ENCODE assay signal across 9 cellular contexts in genomic region chr14:101475468-101476257, GRCh38.
DNase-seq lines count a peak whose midpoint lies in the region; ATAC-seq and TF ChIP-seq lines count a peak whose summit lies in the region.
"Had no signal": no experiment of that assay in that cellular context is flagged by ENCODE, and none has a peak within 500 bp of the region (broad histone marks: within the 10 kb centered on the region; RNA-seq: fewer than 3 reads in every experiment).

No MANE protein-coding gene starts in this region.

- peak; percentile 22 for ATAC-seq in mucosa of descending colon
- no peak for ATAC-seq in activated CD8-positive, alpha-beta T cell treated with anti-CD3 and anti-CD28 coated beads for 36 hours
- no peak for ATAC-seq in HG02885 (IDR thresholded peaks at IDR 0.05; ENCODE audit: poor library complexity, unreplicated experiment)

- H3K36me3 Mint-ChIP-seq in endodermal cell (ENCODE audit: low read depth): no peaks in the 10 kb centered on the region
- H3K36me3 Mint-ChIP-seq in activated CD8-positive, alpha-beta T cell treated with anti-CD3 and anti-CD28 coated beads for 36 hours (ENCODE audit: low read depth): no peaks in the 10 kb centered on the region

- no peak overlapping the region for H3K9ac ChIP-seq in endodermal cell (ENCODE audit: extremely low read depth, low read length, poor library complexity, severe bottlenecking)

- H3K9me3 Mint-ChIP-seq in endodermal cell: no peaks in the 10 kb centered on the region
- H3K9me3 Mint-ChIP-seq in activated CD8-positive, alpha-beta T cell treated with anti-CD3 and anti-CD28 coated beads for 36 hours: no peaks in the 10 kb centered on the region

- no peak overlapping the region for H3K27ac ChIP-seq in endodermal cell (ENCODE audit: low read depth, low read length)

- no peak for TF ChIP-seq POLR2A in NB4 (IDR thresholded peaks at IDR 0.05; ENCODE audit: extremely low read depth, insufficient read length)

- in situ Hi-C loops in ACHN (cut with HindIII; ENCODE audit: low pct_ligation_motif_present, low pct_unique_long_range_greater_than_20kb, low sequenced_read_pairs): no loop called here

- H3K27me3 ChIP-seq in endodermal cell (ENCODE audit: control insufficient read depth, insufficient read depth, low read length, poor library complexity, severe bottlenecking): no peaks in the 10 kb centered on the region

- no peaks in the 10 kb centered on the region for H3K27me3 Mint-ChIP-seq in endodermal cell (ENCODE audit: insufficient read depth)
- H3K27me3 Mint-ChIP-seq in activated CD8-positive, alpha-beta T cell treated with anti-CD3 and anti-CD28 coated beads for 36 hours: peaks cover 12% of the 10 kb centered on the region

- H3K36me3 ChIP-seq in endodermal cell (ENCODE audit: control insufficient read depth, insufficient read depth, low read length) (no peaks in the 10 kb centered on the region), mucosa of descending colon (ENCODE audit: low read depth) (no peaks in the 10 kb centered on the region)

- POLR2A ChIA-PET in activated CD8-positive, alpha-beta T cell treated with anti-CD3 and anti-CD28 coated beads for 36 hours (lab: Charles Lee): no interaction called here

- H3K9me3 ChIP-seq in endodermal cell (ENCODE audit: control insufficient read depth, low read length): no peaks in the 10 kb centered on the region
- H3K9me3 ChIP-seq in mucosa of descending colon: no peaks in the 10 kb centered on the region

- 90 to 94% methylated on average over 18 to 24 of the region's 24 CpGs for whole genome bisulfite sequencing in endodermal cell (ENCODE audit: insufficient coverage in 1 of 2, insufficient read length in 1 of 2), 2 experiments

- CTCF ChIA-PET in activated CD8-positive, alpha-beta T cell treated with anti-CD3 and anti-CD28 coated beads for 36 hours (lab: Charles Lee): no interaction called here

- peak; percentile 13 for DNase-seq in ACHN
- DNase-seq in NB4 (ENCODE audit: low read depth): peak; percentile 76
- peak; percentile 26 for DNase-seq in endodermal cell
- DNase-seq in mucosa of descending colon: no peak
- no peak for DNase-seq in activated T-cell treated with anti-CD3 and anti-CD28 coated beads, Interleukin-2, amount 50 U/mL, for 48 hours
- DNase-seq in activated CD8-positive, alpha-beta T cell treated with anti-CD3 and anti-CD28 coated beads for 36 hours: no peak
- DNase-seq in COR-L47 (lab: John Stamatoyannopoulos, UW): no peak

- H3K4me3 Mint-ChIP-seq in endodermal cell: no peak overlapping the region
- no peak overlapping the region for H3K4me3 Mint-ChIP-seq in activated CD8-positive, alpha-beta T cell treated with anti-CD3 and anti-CD28 coated beads for 36 hours
- H3K4me3 Mint-ChIP-seq: B cell had no signal

- intact Hi-C loops in mucosa of descending colon (cut with DNase I, micrococcal nuclease): no loop called here
- intact Hi-C loops in activated CD8-positive, alpha-beta T cell treated with anti-CD3 and anti-CD28 coated beads for 36 hours (cut with micrococcal nuclease): no loop called here

- H3K27ac Mint-ChIP-seq in endodermal cell: no peak overlapping the region
- H3K27ac Mint-ChIP-seq in activated CD8-positive, alpha-beta T cell treated with anti-CD3 and anti-CD28 coated beads for 36 hours: no peak overlapping the region
- H3K27ac Mint-ChIP-seq: B cell had no signal

- no peaks in the 10 kb centered on the region for H3K4me1 ChIP-seq in endodermal cell (ENCODE audit: control insufficient read depth, insufficient read depth, low read length)
- peaks cover 19% of the 10 kb centered on the region for H3K4me1 ChIP-seq in mucosa of descending colon (ENCODE audit: low read depth)

- TF ChIP-seq CTCF in NB4 (IDR thresholded peaks at IDR 0.05; ENCODE audit: low read depth, low read length): no peak
- TF ChIP-seq CTCF in endodermal cell (conservative IDR thresholded peaks at IDR 0.05): no peak
- TF ChIP-seq CTCF in mucosa of descending colon (IDR thresholded peaks at IDR 0.05): no peak
- no peak for TF ChIP-seq CTCF in activated CD8-positive, alpha-beta T cell treated with anti-CD3 and anti-CD28 coated beads for 36 hours (IDR thresholded peaks at IDR 0.05)

- no peak overlapping the region for H3K4me3 ChIP-seq in NB4 (ENCODE audit: low read depth, low read length)
- no peak overlapping the region for H3K4me3 ChIP-seq in endodermal cell (ENCODE audit: low read length)
- no peak overlapping the region for H3K4me3 ChIP-seq in mucosa of descending colon

- H3K4me1 Mint-ChIP-seq in endodermal cell: peaks cover 10% of the 10 kb centered on the region
- no peaks in the 10 kb centered on the region for H3K4me1 Mint-ChIP-seq in activated CD8-positive, alpha-beta T cell treated with anti-CD3 and anti-CD28 coated beads for 36 hours (ENCODE audit: low read depth)
- H3K4me1 Mint-ChIP-seq: B cell had no signal

Comparison
In these comparisons a context has a peak if more than half of its experiments do, and no peak if none do; other contexts are left out.
1. DNase-seq: peak in ACHN (single experiment), NB4 (single experiment) and endodermal cell (single experiment); none in mucosa of descending colon (0 of 3), activated T-cell treated with anti-CD3 and anti-CD28 coated beads, Interleukin-2, amount 50 U/mL, for 48 hours (0 of 2), activated CD8-positive, alpha-beta T cell treated with anti-CD3 and anti-CD28 coated beads for 36 hours (single experiment) and COR-L47 (single experiment).